ENCODE assay signal across 8 cellular contexts in genomic region chr19:47228937-47229673, GRCh38. TPM values are rescaled to one million over a fixed set of nuclear protein-coding genes. Genes with fewer than 3 reads are reported as not detected.
DNase-seq lines count a peak whose midpoint lies in the region; ATAC-seq and TF ChIP-seq lines count a peak whose summit lies in the region.

No MANE protein-coding gene starts in this region.

- ATAC-seq in HG02623 (IDR thresholded peaks at IDR 0.05; ENCODE audit: unreplicated experiment) (no peak), HG02798 (IDR thresholded peaks at IDR 0.05; ENCODE audit: poor library complexity, unreplicated experiment) (no peak)

- peak overlapping the region; percentile 100 for H3K27ac ChIP-seq in muscle layer of colon (ENCODE audit: low read depth, low read length)

- no peaks in the 10 kb centered on the region for H3K36me3 ChIP-seq in NT2/D1 (ENCODE audit: insufficient read depth, insufficient read length, low read length)
- no peaks in the 10 kb centered on the region for H3K36me3 ChIP-seq in muscle layer of colon (ENCODE audit: insufficient read depth, low read length)

- H3K9ac ChIP-seq in NT2/D1 (ENCODE audit: insufficient read length, low read depth) (peak overlapping the region; percentile 86), muscle layer of colon (ENCODE audit: low read length) (peak overlapping the region; percentile 47)

- no peak for TF ChIP-seq CTCF in GM10266 (IDR thresholded peaks at IDR 0.05; ENCODE audit: control insufficient read depth, insufficient read depth, low read depth, missing control alignments)

- H3K27me3 ChIP-seq in NT2/D1 (ENCODE audit: insufficient read depth, insufficient read length) = peaks cover 18% of the 10 kb centered on the region
- no peaks in the 10 kb centered on the region for H3K27me3 ChIP-seq in muscle layer of colon (ENCODE audit: control insufficient read depth in 1 of 2, insufficient read depth in 2 of 2, low read length in 2 of 2)

- H3K4me3 ChIP-seq in NT2/D1 (ENCODE audit: insufficient read length, low read depth) (peak overlapping the region; percentile 72), muscle layer of colon (ENCODE audit: low read depth in 1 of 2, low read length in 2 of 2) (peak overlapping the region; percentile 56 to 99)

- DNase-seq in GM10266 (ENCODE audit: extremely low spot score) (peak; percentile 22), NT2/D1 (ENCODE audit: low read depth, low spot score) (no peak), cerebellum (ENCODE audit: low spot score) (peak; percentile 28), NCI-H524 (lab: John Stamatoyannopoulos, UW) (no peak), NCI-H2227 treated with DMSO at 0.1 percent for 48 hours (lab: John Stamatoyannopoulos, UW) (no peak)

- H3K4me1 ChIP-seq in NT2/D1 (ENCODE audit: insufficient read depth, insufficient read length) = peaks cover 15% of the 10 kb centered on the region
- H3K4me1 ChIP-seq in muscle layer of colon (ENCODE audit: insufficient read depth, low read length) = peaks cover 42% of the 10 kb centered on the region

- no peaks in the 10 kb centered on the region for H3K9me3 ChIP-seq in NT2/D1 (ENCODE audit: insufficient read depth, low read length)
- H3K9me3 ChIP-seq in muscle layer of colon (ENCODE audit: low read length) = no peaks in the 10 kb centered on the region

RNA-seq across cellular contexts. Expression of gene BBC3, which starts 1.9 kb away (rescaled TPM):
- total RNA-seq in cerebellum = 2.2 TPM

RNA-seq across cellular contexts. Expression of gene CCDC9, which starts 27.2 kb away (rescaled TPM):
- 6.4 TPM for total RNA-seq in cerebellum

RNA-seq across cellular contexts. Expression of gene INAFM1, which starts 45.6 kb away (rescaled TPM):
- 3.0 TPM for total RNA-seq in cerebellum

Comparison
In these comparisons a context has a peak if more than half of its experiments do, and no peak if none do; other contexts are left out.
1. DNase-seq: peak in GM10266 (single experiment) and cerebellum (single experiment); none in NT2/D1 (single experiment), NCI-H524 (0 of 2) and NCI-H2227 treated with DMSO at 0.1 percent for 48 hours (single experiment).